Comparison of ENCODE assay signal across 19 cellular contexts in genomic region chr1:14928886-14929546, GRCh38.
DNase-seq lines count a peak whose midpoint lies in the region; ATAC-seq, FAIRE-seq and TF ChIP-seq lines count a peak whose summit lies in the region.
"Had no signal": no experiment of that assay in that cellular context is flagged by ENCODE, and none has a peak within 500 bp of the region (broad histone marks: within the 10 kb centered on the region; RNA-seq: fewer than 3 reads in every experiment).

No MANE protein-coding gene starts in this region.

- no peaks in the 10 kb centered on the region for H3K27me3 Mint-ChIP-seq in osteocyte (ENCODE audit: unreplicated experiment)

- intact Hi-C loops in left ventricle myocardium inferior (cut with micrococcal nuclease) (loop anchor here (5.0 kb wide), 1 partner anchor 98 kb away; no protein-coding TSS in a partner anchor), Right ventricle myocardium superior (cut with DNase I) (loop anchor here (5.0 kb wide), 1 partner anchor 93 kb away; no protein-coding TSS in a partner anchor), esophagus squamous epithelium (cut with DNase I) (no loop called here)

- peaks cover 61% of the 10 kb centered on the region for H3K4me1 Mint-ChIP-seq in osteocyte (ENCODE audit: unreplicated experiment)

- H3K27ac ChIP-seq in left ventricle myocardium inferior (replicated peaks) (no peak overlapping the region), esophagus squamous epithelium (peak overlapping the region; percentile 35 to 57 (median 51)), Peyer's patch (no peak overlapping the region)
- H3K27ac ChIP-seq: gastroesophageal sphincter had no signal

- WGBS in esophagus squamous epithelium, 2 donors, result 67 to 72% methylated on average over 2 of the region's 2 CpGs

- TF ChIP-seq CTCF in left ventricle myocardium inferior (IDR thresholded peaks at IDR 0.05; ENCODE audit: borderline replicate concordance), result no peak
- TF ChIP-seq CTCF in esophagus squamous epithelium (IDR thresholded peaks at IDR 0.05), result no peak
- TF ChIP-seq CTCF in osteocyte (IDR thresholded peaks at IDR 0.05), result no peak
- TF ChIP-seq CTCF in Peyer's patch (IDR thresholded peaks at IDR 0.05), result no peak

- H3K27ac Mint-ChIP-seq in osteocyte (ENCODE audit: unreplicated experiment), result peak overlapping the region; percentile 65
- H3K27ac Mint-ChIP-seq: activated CD4-positive, alpha-beta T cell treated with anti-CD3 and anti-CD28 coated beads, Interleukin-2, amount 10 ng/mL, durations not matched to agents 24 days and 14 days; memory B cell; stimulated activated effector memory CD8-positive, alpha-beta T cell treated with anti-CD3 and anti-CD28 coated beads, Interleukin-12 subunit alpha, Interleukin-12 subunit beta, amount 100 ng/mL, for 72 hours; T-helper 17 cell had no signal

- DNase-seq in left ventricle myocardium inferior (no peak), Right ventricle myocardium superior (no peak), esophagus squamous epithelium (lab: John Stamatoyannopoulos, UW) (no peak), osteocyte (ENCODE audit: extremely low spot score, unreplicated experiment) (no peak), DMS79 (lab: John Stamatoyannopoulos, UW) (no peak), frontal cortex (ENCODE audit: low spot score in 2 of 2) (no peak), Peyer's patch (no peak)
- DNase-seq: activated CD4-positive, alpha-beta T cell treated with anti-CD3 and anti-CD28 coated beads, Interleukin-2, amount 10 ng/mL, durations not matched to agents 24 days and 14 days; activated naive CD4-positive, alpha-beta T cell treated with anti-CD3 and anti-CD28 coated beads, Interleukin-2, amount 50 U/mL, for 16 hours; erythroblast; naive thymus-derived CD8-positive, alpha-beta T cell; NCI-H2081; stimulated activated CD4-positive, alpha-beta T cell treated with anti-CD3 and anti-CD28 coated beads, Interleukin-2, amount 100 ng/mL, for 24 hours; T-helper 17 cell had no signal

- H3K9me3 ChIP-seq in left ventricle myocardium inferior (replicated peaks) (no peaks in the 10 kb centered on the region), esophagus squamous epithelium (no peaks in the 10 kb centered on the region), Peyer's patch (no peaks in the 10 kb centered on the region)
- H3K9me3 ChIP-seq: gastroesophageal sphincter had no signal

- ATAC-seq in Right ventricle myocardium superior (ENCODE audit: poor library complexity), result no peak
- ATAC-seq in HG02678 (IDR thresholded peaks at IDR 0.05; ENCODE audit: unreplicated experiment), result no peak
- ATAC-seq: gastroesophageal sphincter; naive thymus-derived CD8-positive, alpha-beta T cell; stimulated activated effector memory CD8-positive, alpha-beta T cell treated with anti-CD3 and anti-CD28 coated beads, Interleukin-12 subunit alpha, Interleukin-12 subunit beta, amount 100 ng/mL, for 72 hours; T-helper 17 cell had no signal

- H3K9me3 Mint-ChIP-seq in osteocyte (ENCODE audit: unreplicated experiment), result no peaks in the 10 kb centered on the region
- H3K9me3 Mint-ChIP-seq: activated CD4-positive, alpha-beta T cell treated with anti-CD3 and anti-CD28 coated beads, Interleukin-2, amount 10 ng/mL, durations not matched to agents 24 days and 14 days; memory B cell; naive thymus-derived CD8-positive, alpha-beta T cell; stimulated activated effector memory CD8-positive, alpha-beta T cell treated with anti-CD3 and anti-CD28 coated beads, Interleukin-12 subunit alpha, Interleukin-12 subunit beta, amount 100 ng/mL, for 72 hours had no signal

- H3K4me3 Mint-ChIP-seq in osteocyte (ENCODE audit: unreplicated experiment), result no peak overlapping the region
- H3K4me3 Mint-ChIP-seq: activated CD4-positive, alpha-beta T cell treated with anti-CD3 and anti-CD28 coated beads, Interleukin-2, amount 10 ng/mL, durations not matched to agents 24 days and 14 days; memory B cell; naive thymus-derived CD8-positive, alpha-beta T cell; stimulated activated effector memory CD8-positive, alpha-beta T cell treated with anti-CD3 and anti-CD28 coated beads, Interleukin-12 subunit alpha, Interleukin-12 subunit beta, amount 100 ng/mL, for 72 hours; T-helper 17 cell had no signal

- H3K4me1 ChIP-seq in left ventricle myocardium inferior, result peaks cover 37% of the 10 kb centered on the region
- peaks cover 27 to 55% (median 33%) of the 10 kb centered on the region in 3 donors for H3K4me1 ChIP-seq in esophagus squamous epithelium
- H3K4me1 ChIP-seq in Peyer's patch, result peaks cover 3 to 33% (median 6%) of the 10 kb centered on the region in 4 donors

- H3K27me3 ChIP-seq in left ventricle myocardium inferior (ENCODE audit: low read depth) (peaks cover 61% of the 10 kb centered on the region), esophagus squamous epithelium (no peaks in the 10 kb centered on the region), Peyer's patch (no peaks in the 10 kb centered on the region)
- H3K27me3 ChIP-seq: gastroesophageal sphincter had no signal

- FAIRE-seq in frontal cortex (lab: Jason Lieb, UNC), result no peak
- FAIRE-seq: A204.1 had no signal

- H3K4me3 ChIP-seq in left ventricle myocardium inferior, result peak overlapping the region; percentile 18
- no peak overlapping the region for H3K4me3 ChIP-seq in esophagus squamous epithelium
- H3K4me3 ChIP-seq in Peyer's patch, result no peak overlapping the region
- H3K4me3 ChIP-seq: gastroesophageal sphincter had no signal

- no peak for TF ChIP-seq POLR2A in esophagus squamous epithelium (IDR thresholded peaks at IDR 0.05)
- no peak for TF ChIP-seq POLR2A in Peyer's patch (IDR thresholded peaks at IDR 0.05)

- H3K36me3 ChIP-seq in left ventricle myocardium inferior (no peaks in the 10 kb centered on the region), esophagus squamous epithelium (peaks cover 0 to 14% (median 0%) of the 10 kb centered on the region in 3 donors), Peyer's patch (no peaks in the 10 kb centered on the region)
- H3K36me3 ChIP-seq: gastroesophageal sphincter had no signal

- peaks cover 4% of the 10 kb centered on the region for H3K36me3 Mint-ChIP-seq in osteocyte (ENCODE audit: unreplicated experiment)
- H3K36me3 Mint-ChIP-seq: memory B cell; naive thymus-derived CD8-positive, alpha-beta T cell; stimulated activated effector memory CD8-positive, alpha-beta T cell treated with anti-CD3 and anti-CD28 coated beads, Interleukin-12 subunit alpha, Interleukin-12 subunit beta, amount 100 ng/mL, for 72 hours had no signal

Comparison
In these comparisons a context has a peak if more than half of its experiments do, and no peak if none do; other contexts are left out.
1. H3K27ac ChIP-seq: peak in esophagus squamous epithelium (4 of 4); none in left ventricle myocardium inferior (single experiment) and Peyer's patch (0 of 4).